Comparison of ENCODE assay signal across 28 cellular contexts in the genomic region with DNA sequence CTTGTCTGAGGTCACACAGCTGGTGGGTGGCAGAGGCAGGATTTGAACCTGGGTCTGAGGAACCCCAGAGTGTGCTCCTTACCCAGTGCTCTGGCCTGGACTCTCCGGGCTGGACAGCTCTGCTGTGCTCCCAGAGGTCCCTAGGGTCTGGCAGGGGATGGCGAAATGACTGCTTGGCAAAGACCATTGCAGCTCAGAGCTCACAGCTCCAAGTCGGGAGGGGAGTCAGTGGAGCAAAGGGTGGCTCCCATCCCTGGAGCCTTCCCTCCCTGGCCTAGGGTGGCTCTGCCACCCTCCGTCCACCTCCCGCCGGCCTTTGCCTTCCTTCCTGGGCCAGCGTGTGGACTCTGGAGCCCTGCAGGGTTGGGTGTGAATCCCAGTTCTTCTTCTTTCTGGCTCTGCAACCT. TPM values are rescaled to one million over a fixed set of nuclear protein-coding genes. Genes with fewer than 3 reads are reported as not detected.
DNase-seq lines count a peak whose midpoint lies in the region; ATAC-seq, FAIRE-seq and TF ChIP-seq lines count a peak whose summit lies in the region.
"Had no signal": no experiment of that assay in that cellular context is flagged by ENCODE, and none has a peak within 500 bp of the region (broad histone marks: within the 10 kb centered on the region; RNA-seq: fewer than 3 reads in every experiment).

No MANE protein-coding gene starts in this region.

- H3K27ac ChIP-seq in right cardiac atrium (ENCODE audit: low read length) = no peak overlapping the region
- H3K27ac ChIP-seq in kidney (ENCODE audit: low read depth in 2 of 2, low read length in 2 of 2) = no peak overlapping the region
- H3K27ac ChIP-seq in osteoblast (ENCODE audit: low read depth, low read length) = no peak overlapping the region
- no peak overlapping the region for H3K27ac ChIP-seq in aorta (ENCODE audit: low read depth in 1 of 2, low read length in 2 of 2)
- no peak overlapping the region for H3K27ac ChIP-seq in Peyer's patch
- H3K27ac ChIP-seq: GM23248, PC-9 had no signal

- peak; percentile 60 to 72 for ATAC-seq in right cardiac atrium
- no peak for ATAC-seq in left ventricle myocardium superior
- ATAC-seq in aorta (ENCODE audit: low FRiP score) = peak; percentile 38
- no peak for ATAC-seq in HG03342 (IDR thresholded peaks at IDR 0.05; ENCODE audit: unreplicated experiment)
- ATAC-seq in GM18861 (IDR thresholded peaks at IDR 0.05; ENCODE audit: unreplicated experiment) = no peak

- H3K36me3 ChIP-seq in kidney (ENCODE audit: control insufficient read depth in 1 of 2, insufficient read depth in 2 of 2, low read length in 2 of 2) = no peaks in the 10 kb centered on the region
- H3K36me3 ChIP-seq in osteoblast (ENCODE audit: insufficient read depth, low read length) = no peaks in the 10 kb centered on the region
- H3K36me3 ChIP-seq in aorta (ENCODE audit: control insufficient read depth in 1 of 2, insufficient read depth in 2 of 2, low read length in 1 of 2) = no peaks in the 10 kb centered on the region
- H3K36me3 ChIP-seq in Peyer's patch = no peaks in the 10 kb centered on the region
- H3K36me3 ChIP-seq: BE2C had no signal

- H3K27me3 ChIP-seq in right cardiac atrium (ENCODE audit: control insufficient read depth, insufficient read depth) (no peaks in the 10 kb centered on the region), osteoblast (ENCODE audit: insufficient read depth, low read length) (no peaks in the 10 kb centered on the region), aorta (ENCODE audit: control insufficient read depth in 1 of 2, insufficient read depth in 2 of 2, low read length in 1 of 2) (no peaks in the 10 kb centered on the region), Peyer's patch (no peaks in the 10 kb centered on the region)
- H3K27me3 ChIP-seq: BE2C had no signal

- TF ChIP-seq POLR2A in Peyer's patch (IDR thresholded peaks at IDR 0.05) = no peak

- DNase-seq in right cardiac atrium (peak in 1 of 3 donors; percentile 65), left ventricle myocardium superior (no peak), kidney (peak; percentile 57), osteoblast (ENCODE audit: insufficient read length, low spot score, missing footprints) (peak; percentile 50), aorta (peak in 1 of 2 donors; percentile 21), Peyer's patch (no peak)
- DNase-seq: 8988T; ACHN; BE2C; Calu3; CD8-positive, alpha-beta memory T cell; DMS79 treated with DMSO at 0.1 percent for 48 hours; GF-D8; GM23248; H9; NCI-H1092 treated with DMSO at 0.1 percent for 48 hours; NCI-H146; NCI-H1930; NCI-H2107; NCI-H446; NCI-H524 treated with DMSO at 0.1 percent for 48 hours; NCI-H774; PC-9; RPMI8226; SHP77 had no signal

- no peak overlapping the region for H3K9ac ChIP-seq in kidney (ENCODE audit: low read length in 2 of 2)
- H3K9ac ChIP-seq: GM23248 had no signal

- no peak overlapping the region for H3K4me2 ChIP-seq in osteoblast (ENCODE audit: insufficient read depth, low read length)
- H3K4me2 ChIP-seq: PC-9 had no signal

- TF ChIP-seq CTCF in kidney (IDR thresholded peaks at IDR 0.05; ENCODE audit: borderline replicate concordance, extremely low read depth, insufficient read depth) (no peak), osteoblast (IDR thresholded peaks at IDR 0.05; ENCODE audit: extremely low read depth, low read depth, low read length) (no peak), Peyer's patch (IDR thresholded peaks at IDR 0.05) (no peak)

- no peak overlapping the region for H2AFZ ChIP-seq in osteoblast (ENCODE audit: low read length)
- H2AFZ ChIP-seq: GM23248, PC-9 had no signal

- no peaks in the 10 kb centered on the region for H4K20me1 ChIP-seq in osteoblast (ENCODE audit: insufficient read depth, low read length)

- intact Hi-C loops in right cardiac atrium (cut with DNase I) = no loop called here
- intact Hi-C loops in left ventricle myocardium superior (cut with micrococcal nuclease) = no loop called here
- intact Hi-C loops in kidney (cut with DNase I) = no loop called here
- intact Hi-C loops in aorta (cut with DNase I) = no loop called here

- H3K9me3 ChIP-seq in right cardiac atrium (ENCODE audit: control insufficient read depth, low read length) (no peaks in the 10 kb centered on the region), kidney (ENCODE audit: control insufficient read depth in 1 of 2, low read length in 2 of 2) (no peaks in the 10 kb centered on the region), osteoblast (ENCODE audit: low read depth, low read length) (no peaks in the 10 kb centered on the region), aorta (ENCODE audit: control insufficient read depth, low read length) (no peaks in the 10 kb centered on the region), Peyer's patch (no peaks in the 10 kb centered on the region)
- H3K9me3 ChIP-seq: BE2C had no signal

- H3K79me2 ChIP-seq in osteoblast (ENCODE audit: insufficient read depth, low read length) = no peaks in the 10 kb centered on the region

- H3K4me3 ChIP-seq in right cardiac atrium (ENCODE audit: low read length) (no peak overlapping the region), kidney (ENCODE audit: low read length in 2 of 2) (no peak overlapping the region), osteoblast (ENCODE audit: insufficient read depth, low read length) (no peak overlapping the region), aorta (ENCODE audit: low read length in 2 of 2) (no peak overlapping the region), Peyer's patch (no peak overlapping the region)
- H3K4me3 ChIP-seq: GM23248, PC-9 had no signal

- H3K4me1 ChIP-seq in right cardiac atrium (ENCODE audit: control insufficient read depth, insufficient read depth, low read length) = no peaks in the 10 kb centered on the region
- H3K4me1 ChIP-seq in kidney (ENCODE audit: control insufficient read depth in 1 of 2, insufficient read depth in 1 of 2, low read depth in 1 of 2, low read length in 2 of 2) = no peaks in the 10 kb centered on the region
- no peaks in the 10 kb centered on the region for H3K4me1 ChIP-seq in osteoblast (ENCODE audit: insufficient read depth, low read length)
- H3K4me1 ChIP-seq in aorta (ENCODE audit: control insufficient read depth in 1 of 2, insufficient read depth in 2 of 2, low read length in 2 of 2) = no peaks in the 10 kb centered on the region
- H3K4me1 ChIP-seq in Peyer's patch = no peaks in the 10 kb centered on the region
- H3K4me1 ChIP-seq: BE2C had no signal

- no peak for FAIRE-seq in kidney (lab: Jason Lieb, UNC)
- FAIRE-seq: GM12891 had no signal

- 71% methylated on average over 7 of the region's 7 CpGs for WGBS in right cardiac atrium
- WGBS in aorta, 2 donors = 62 to 73% methylated on average over 7 of the region's 7 CpGs

RNA-seq across cellular contexts. Expression of a gene that starts 17.5 kb away (rescaled TPM):
- 10 to 100 TPM; 46.2 to 92.4 (median 64.3) TPM for total RNA-seq in right cardiac atrium
- polyA plus RNA-seq in right cardiac atrium = 16.4 TPM
- total RNA-seq in left ventricle myocardium superior = 59.4 TPM
- 81.4 TPM for total RNA-seq in kidney
- polyA plus RNA-seq in kidney (ENCODE audit: insufficient read depth, low read depth, low replicate concordance) = 33.6 TPM
- total RNA-seq in osteoblast = 75.7 and 79.3 TPM in 2 replicates
- 100 to 1,000 TPM in 1 of 2 donors, 10 to 100 TPM in 1; 57.8 to 141 TPM for total RNA-seq in aorta
- 10 to 100 TPM; 15.8 to 43.6 TPM for polyA plus RNA-seq in aorta
- 10 to 100 TPM; 13.8 to 41.3 (median 27.8) TPM for total RNA-seq in Peyer's patch

RNA-seq across cellular contexts. Expression of a gene that starts 54.6 kb away (rescaled TPM):
- total RNA-seq in right cardiac atrium = 10 to 100 TPM; 19.3 to 25.2 (median 21.6) TPM
- polyA plus RNA-seq in right cardiac atrium = 26.8 TPM
- total RNA-seq in left ventricle myocardium superior = 31.1 TPM
- total RNA-seq in kidney = 16.3 TPM
- 18.3 TPM for polyA plus RNA-seq in kidney (ENCODE audit: insufficient read depth, low read depth, low replicate concordance)
- total RNA-seq in osteoblast = 33.3 and 37.6 TPM in 2 replicates
- 10 to 100 TPM; 17.2 to 22.6 TPM for total RNA-seq in aorta
- 10 to 100 TPM in 1 of 2 donors, 1 to 10 TPM in 1; 6.5 to 13.9 TPM for polyA plus RNA-seq in aorta
- 10 to 100 TPM; 13.2 to 34.3 (median 24.5) TPM for total RNA-seq in Peyer's patch

Comparison
In these comparisons a context has a peak if more than half of its experiments do, and no peak if none do; other contexts are left out.
1. ATAC-seq: peak in right cardiac atrium (2 of 2) and aorta (single experiment); none in left ventricle myocardium superior (single experiment), HG03342 (single experiment) and GM18861 (single experiment).
2. DNase-seq: peak in kidney (single experiment) and osteoblast (single experiment); none in left ventricle myocardium superior (single experiment) and Peyer's patch (0 of 3).